ENCODE assay signal across 8 cellular contexts in the genomic region with DNA sequence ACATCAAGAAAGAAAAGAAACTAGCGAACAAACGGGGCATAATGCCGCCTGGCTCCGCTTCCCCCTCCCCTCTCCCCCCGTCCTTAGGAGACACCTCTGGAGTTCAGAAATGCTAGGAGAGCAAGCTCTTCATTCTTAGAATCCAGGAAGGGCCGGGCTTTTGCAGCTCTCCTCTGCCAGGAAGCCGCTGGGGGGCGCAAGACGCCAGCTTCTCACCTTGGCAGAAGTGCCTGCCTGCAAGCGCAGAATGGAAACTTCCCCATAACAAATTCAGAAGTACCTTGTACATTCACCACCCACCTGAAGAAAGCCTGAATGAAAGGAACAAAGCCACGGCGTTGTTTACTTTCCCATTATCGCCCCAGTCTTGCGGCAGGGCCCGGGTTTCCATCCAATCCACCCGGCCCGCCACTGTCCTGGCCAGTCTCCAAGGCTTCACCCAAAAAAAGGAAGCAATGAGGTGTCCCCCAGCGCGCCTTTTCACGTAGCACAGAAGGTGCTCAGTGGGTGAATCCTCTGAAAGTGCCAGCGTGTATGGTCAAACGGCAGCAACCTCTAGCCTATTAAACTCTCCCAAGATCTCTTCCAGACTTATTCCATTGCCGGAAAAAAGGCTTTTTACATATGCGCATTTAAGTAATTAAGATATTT. TPM values are rescaled to one million over a fixed set of nuclear protein-coding genes. Genes with fewer than 3 reads are reported as not detected.
DNase-seq lines count a peak whose midpoint lies in the region; ATAC-seq and TF ChIP-seq lines count a peak whose summit lies in the region.

No MANE protein-coding gene starts in this region.

- H3K4me3 ChIP-seq in PC-9 (no peak overlapping the region), esophagus squamous epithelium (peak overlapping the region; percentile 50 to 85 (median 74)), muscle layer of colon (ENCODE audit: low read depth in 1 of 2, low read length in 2 of 2) (peak overlapping the region; percentile 17 to 80)

- H3K9me2 ChIP-seq in PC-9 (ENCODE audit: insufficient read depth) = no peaks in the 10 kb centered on the region

- peaks cover 61% of the 10 kb centered on the region for H3K27me3 ChIP-seq in PC-9 (ENCODE audit: insufficient read depth, low read depth)
- H3K27me3 ChIP-seq in esophagus squamous epithelium = peaks cover 0 to 13% (median 0%) of the 10 kb centered on the region in 4 donors
- H3K27me3 ChIP-seq in muscle layer of colon (ENCODE audit: control insufficient read depth in 1 of 2, insufficient read depth in 2 of 2, low read length in 2 of 2) = no peaks in the 10 kb centered on the region

- TF ChIP-seq POLR2A in esophagus squamous epithelium (IDR thresholded peaks at IDR 0.05) = no peak

- H3K79me2 ChIP-seq in PC-9 (ENCODE audit: low read depth) = no peaks in the 10 kb centered on the region

- CTCF ChIA-PET in PC-9 (lab: Charles Lee) = interaction anchor here (0.6 to 1.9 kb wide), 8 partner anchors 9 to 539 kb away, joined by 3 to 21 read pairs (median 4); no protein-coding TSS in a partner anchor

- peak; percentile 21 for DNase-seq in GM04504 (ENCODE audit: low read depth)
- DNase-seq in KG1 (lab: John Stamatoyannopoulos, UW) = peak; percentile 51
- DNase-seq in PC-9 = peak; percentile 48 to 86
- DNase-seq in activated T-cell treated with anti-CD3 and anti-CD28 coated beads, Interleukin-2, amount 50 U/mL, for 4 hours = peak; percentile 88
- DNase-seq in esophagus squamous epithelium (lab: John Stamatoyannopoulos, UW) = peak; percentile 46
- peak; percentile 79 for DNase-seq in stimulated activated CD8-positive, alpha-beta memory T cell treated with anti-CD3 and anti-CD28 coated beads, Interleukin-4, amount 100 ng/mL, for 24 hours (ENCODE audit: low read depth)

- peak; percentile 16 to 20 for ATAC-seq in activated T-cell treated with anti-CD3 and anti-CD28 coated beads, Interleukin-2, amount 50 U/mL, for 4 hours
- no peak for ATAC-seq in GM19452 (IDR thresholded peaks at IDR 0.05; ENCODE audit: unreplicated experiment)

- no peaks in the 10 kb centered on the region for H3F3A ChIP-seq in PC-9 (ENCODE audit: insufficient read depth, low read depth)

- H3K27ac ChIP-seq in PC-9 (no peak overlapping the region), esophagus squamous epithelium (peak overlapping the region; percentile 44 to 95 (median 86)), muscle layer of colon (ENCODE audit: low read depth, low read length) (peak overlapping the region; percentile 82)

- H3K9me3 ChIP-seq in PC-9 (ENCODE audit: insufficient read depth, low read depth) (no peaks in the 10 kb centered on the region), esophagus squamous epithelium (no peaks in the 10 kb centered on the region), muscle layer of colon (ENCODE audit: low read length) (no peaks in the 10 kb centered on the region)

- BruUV-seq in PC-9 (replicated peaks; lab: Mats Ljungman, UMichigan) = no TSS peak

- peaks cover 26% of the 10 kb centered on the region for H3K4me1 Mint-ChIP-seq in activated T-cell treated with anti-CD3 and anti-CD28 coated beads, Interleukin-2, amount 50 U/mL, for 4 hours (ENCODE audit: low read depth)

- H3K36me3 Mint-ChIP-seq in activated T-cell treated with anti-CD3 and anti-CD28 coated beads, Interleukin-2, amount 50 U/mL, for 4 hours (ENCODE audit: insufficient read depth) = no peaks in the 10 kb centered on the region

- H2AFZ ChIP-seq in PC-9 = no peak overlapping the region

- 0 to 2% methylated on average over 21 to 23 of the region's 24 CpGs for WGBS in esophagus squamous epithelium, 2 donors

- peak; percentile 73 for TF ChIP-seq CTCF in PC-9 (conservative IDR thresholded peaks at IDR 0.05)
- TF ChIP-seq CTCF in esophagus squamous epithelium (IDR thresholded peaks at IDR 0.05) = peak; percentile 77 to 94 (median 90)

- POLR2A ChIA-PET in PC-9 (lab: Charles Lee; ENCODE audit: unreplicated experiment) = interaction anchor here (0.6 to 0.7 kb wide), 4 partner anchors 26 to 961 kb away, joined by 3 to 17 read pairs (median 4); no protein-coding TSS in a partner anchor

- H3K9ac ChIP-seq in muscle layer of colon (ENCODE audit: low read length) = peak overlapping the region; percentile 35

- H3K36me3 ChIP-seq in PC-9 (ENCODE audit: low read depth) = no peaks in the 10 kb centered on the region
- no peaks in the 10 kb centered on the region for H3K36me3 ChIP-seq in esophagus squamous epithelium
- no peaks in the 10 kb centered on the region for H3K36me3 ChIP-seq in muscle layer of colon (ENCODE audit: insufficient read depth, low read length)

- H4K20me1 ChIP-seq in PC-9 (ENCODE audit: insufficient read depth) = no peaks in the 10 kb centered on the region; the same call in 1 of the 2 replicates

- H3K27me3 Mint-ChIP-seq in activated T-cell treated with anti-CD3 and anti-CD28 coated beads, Interleukin-2, amount 50 U/mL, for 4 hours (ENCODE audit: low read depth) = peaks cover 2% of the 10 kb centered on the region

- intact Hi-C loops in PC-9 (cut with micrococcal nuclease; ENCODE audit: unreplicated experiment) = loop anchor here (1.0 to 10.0 kb wide), 4 partner anchors 392 to 1154 kb away; no protein-coding TSS in a partner anchor
- intact Hi-C loops in esophagus squamous epithelium (cut with DNase I) = loop anchor here (2.0 to 10.0 kb wide), 3 partner anchors 322 to 502 kb away; no protein-coding TSS in a partner anchor

- peak overlapping the region; percentile 77 for H3K4me3 Mint-ChIP-seq in activated T-cell treated with anti-CD3 and anti-CD28 coated beads, Interleukin-2, amount 50 U/mL, for 4 hours

- peak overlapping the region; percentile 38; the same call in 1 of the 2 replicates for H3K4me2 ChIP-seq in PC-9

- no peaks in the 10 kb centered on the region for H3K9me3 Mint-ChIP-seq in activated T-cell treated with anti-CD3 and anti-CD28 coated beads, Interleukin-2, amount 50 U/mL, for 4 hours

- H3K4me1 ChIP-seq in PC-9 (replicated peaks; ENCODE audit: insufficient read depth) (no peaks in the 10 kb centered on the region), esophagus squamous epithelium (peaks cover 20 to 52% (median 45%) of the 10 kb centered on the region in 3 donors), muscle layer of colon (ENCODE audit: insufficient read depth, low read length) (peaks cover 21% of the 10 kb centered on the region)

RNA-seq across cellular contexts. Expression of gene GADD45G, which starts 1.7 kb away (rescaled TPM):
- 2.4 and 2.9 TPM in 2 replicates for total RNA-seq in PC-9 (2021)
- total RNA-seq in activated T-cell treated with anti-CD3 and anti-CD28 coated beads, Interleukin-2, amount 50 U/mL, for 4 hours = 10 to 100 TPM in 1 of 3 donors, 1 to 10 TPM in 2; 5.9 to 16.7 (median 6.4) TPM
- 10 to 100 TPM in 2 of 4 donors, 1 to 10 TPM in 2; 1.8 to 18.7 (median 8.5) TPM for total RNA-seq in esophagus squamous epithelium

Comparison
In these comparisons a context has a peak if more than half of its experiments do, and no peak if none do; other contexts are left out.
1. DNase-seq: peak in every context shown above with its lines; median percentile 88 in activated T-cell treated with anti-CD3 and anti-CD28 coated beads, Interleukin-2, amount 50 U/mL, for 4 hours; 79 in stimulated activated CD8-positive, alpha-beta memory T cell treated with anti-CD3 and anti-CD28 coated beads, Interleukin-4, amount 100 ng/mL, for 24 hours; 67 in PC-9; 51 in KG1; 46 in esophagus squamous epithelium; 21 in GM04504.